In the genomic region with DNA sequence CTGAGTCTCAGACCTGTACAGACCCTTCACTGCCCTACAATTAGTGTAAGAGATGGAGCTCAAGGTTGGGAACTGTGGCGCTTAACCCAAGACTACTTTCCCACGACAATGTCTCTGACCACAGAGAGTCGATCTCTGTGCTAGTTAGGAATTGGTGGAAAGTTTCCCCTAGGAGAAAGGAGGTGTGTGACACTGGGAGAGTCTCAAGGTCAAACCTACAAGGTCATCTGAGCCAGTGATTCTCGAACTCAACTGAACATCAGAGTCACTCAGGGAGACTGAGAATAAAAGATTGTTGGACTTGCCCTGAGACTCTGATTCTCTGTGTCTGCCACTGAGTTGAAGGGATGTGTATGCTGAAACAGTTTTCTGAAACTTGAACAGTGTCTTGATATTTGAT, we compare ENCODE assay signal across 26 cellular contexts.
"Had no signal": no experiment of that assay in that cellular context is flagged by ENCODE, and none has a peak within 500 bp of the region (broad histone marks: within the 10 kb centered on the region; RNA-seq: fewer than 3 reads in every experiment).

No MANE protein-coding gene starts in this region.

- H3K4me2 ChIP-seq: SK-N-SH had no signal

- H3K27ac ChIP-seq: ascending aorta, SJSA1 had no signal

- H3K4me1 ChIP-seq: ascending aorta, SJSA1 had no signal

- H3K27ac Mint-ChIP-seq: activated B cell treated with CpG ODN at 0.5 μM for 24 hours; activated CD8-positive, alpha-beta T cell treated with anti-CD3 and anti-CD28 coated beads for 36 hours; activated naive CD4-positive, alpha-beta T cell treated with anti-CD3 and anti-CD28 coated beads, Interleukin-2, amount 50 U/mL, for 24 hours; activated naive CD8-positive, alpha-beta T cell treated with anti-CD3 and anti-CD28 coated beads, Interleukin-2, amount 10 ng/mL, durations not matched to agents 7 days and 5 days; activated T-helper 2 cell treated with anti-CD3 and anti-CD28 coated beads, Interferon-gamma antibody, Interleukin-2, Interleukin-4, amounts not matched to agents 10 μg/mL and 5 μg/mL and 100 μg/mL, durations not matched to agents 14 hours and 24 hours and 36 hours; T-helper 1 cell treated with Interleukin-12 subunit alpha and Interleukin-12 subunit beta and Interleukin-4 antibody, amounts not matched to agents 30 μg/mL and 1 μg/mL, for 36 hours; T-helper 2 cell treated with Interferon-gamma antibody and Interleukin-4, amounts not matched to agents 5 μg/mL and 100 μg/mL, for 36 hours had no signal

- H3K4me3 Mint-ChIP-seq: activated B cell treated with CpG ODN at 0.5 μM for 24 hours; activated CD8-positive, alpha-beta T cell treated with anti-CD3 and anti-CD28 coated beads for 36 hours; activated naive CD4-positive, alpha-beta T cell treated with anti-CD3 and anti-CD28 coated beads, Interleukin-2, amount 50 U/mL, for 24 hours; activated naive CD8-positive, alpha-beta T cell treated with anti-CD3 and anti-CD28 coated beads, Interleukin-2, amount 10 ng/mL, durations not matched to agents 7 days and 5 days; T-helper 1 cell treated with Interleukin-12 subunit alpha and Interleukin-12 subunit beta and Interleukin-4 antibody, amounts not matched to agents 30 μg/mL and 1 μg/mL, for 36 hours; T-helper 2 cell treated with Interferon-gamma antibody and Interleukin-4, amounts not matched to agents 5 μg/mL and 100 μg/mL, for 36 hours had no signal

- H3K27me3 ChIP-seq: ascending aorta, SJSA1 had no signal

- H3K9ac ChIP-seq: SK-N-SH had no signal

- H3K9me3 ChIP-seq: ascending aorta, SJSA1, SK-N-SH had no signal

- H3K4me3 ChIP-seq: ascending aorta, SJSA1 had no signal

- H3K36me3 ChIP-seq: ascending aorta, SJSA1 had no signal

- DNase-seq: activated B cell treated with CpG ODN at 0.5 μM for 24 hours; activated CD4-positive, alpha-beta T cell treated with anti-CD3 and anti-CD28 coated beads for 48 hours; activated CD4-positive, alpha-beta T cell treated with anti-CD3 and anti-CD28 coated beads, Interleukin-2, amount 50 U/mL, for 4 hours; activated CD4-positive, CD25-positive, alpha-beta regulatory T cell treated with anti-CD3 and anti-CD28 coated beads, Interleukin-2, amount 50 U/mL, for 72 hours; activated CD8-positive, alpha-beta T cell treated with anti-CD3 and anti-CD28 coated beads for 36 hours; activated gamma-delta T cell; activated naive CD4-positive, alpha-beta T cell treated with Interleukin-2 at 50 U/mL for 16 hours; activated naive CD8-positive, alpha-beta T cell treated with anti-CD3 and anti-CD28 coated beads, Interleukin-2, amount 10 ng/mL, durations not matched to agents 7 days and 5 days; activated T-cell treated with anti-CD3 and anti-CD28 coated beads, Interleukin-2, amount 50 U/mL, for 1 hour; amygdala; MM.1S; NCI-H1092; NCI-H1436 treated with DMSO at 0.1 percent for 48 hours; NCI-H1694 treated with DMSO at 0.1 percent for 48 hours; NCI-H345; NCI-H524 treated with DMSO at 0.1 percent for 48 hours; SHP77 treated with DMSO at 0.1 percent for 48 hours; SK-N-SH had no signal

- H3K9me3 Mint-ChIP-seq: activated B cell treated with CpG ODN at 0.5 μM for 24 hours; activated CD8-positive, alpha-beta T cell treated with anti-CD3 and anti-CD28 coated beads for 36 hours; activated naive CD4-positive, alpha-beta T cell treated with anti-CD3 and anti-CD28 coated beads, Interleukin-2, amount 50 U/mL, for 24 hours; activated naive CD8-positive, alpha-beta T cell treated with anti-CD3 and anti-CD28 coated beads, Interleukin-2, amount 10 ng/mL, durations not matched to agents 7 days and 5 days; activated T-helper 2 cell treated with anti-CD3 and anti-CD28 coated beads, Interferon-gamma antibody, Interleukin-2, Interleukin-4, amounts not matched to agents 10 μg/mL and 5 μg/mL and 100 μg/mL, durations not matched to agents 14 hours and 24 hours and 36 hours; T-helper 1 cell treated with Interleukin-12 subunit alpha and Interleukin-12 subunit beta and Interleukin-4 antibody, amounts not matched to agents 30 μg/mL and 1 μg/mL, for 36 hours; T-helper 2 cell treated with Interferon-gamma antibody and Interleukin-4, amounts not matched to agents 5 μg/mL and 100 μg/mL, for 36 hours had no signal

- H3K36me3 Mint-ChIP-seq: activated naive CD4-positive, alpha-beta T cell treated with anti-CD3 and anti-CD28 coated beads, Interleukin-2, amount 50 U/mL, for 24 hours; activated naive CD8-positive, alpha-beta T cell treated with anti-CD3 and anti-CD28 coated beads, Interleukin-2, amount 10 ng/mL, durations not matched to agents 7 days and 5 days had no signal

- FAIRE-seq: TTC549 had no signal

- ATAC-seq: activated CD8-positive, alpha-beta T cell treated with anti-CD3 and anti-CD28 coated beads for 36 hours; Panc1 had no signal

- H3K4me1 Mint-ChIP-seq: activated B cell treated with CpG ODN at 0.5 μM for 24 hours; activated naive CD4-positive, alpha-beta T cell treated with anti-CD3 and anti-CD28 coated beads, Interleukin-2, amount 50 U/mL, for 24 hours; activated naive CD8-positive, alpha-beta T cell treated with anti-CD3 and anti-CD28 coated beads, Interleukin-2, amount 10 ng/mL, durations not matched to agents 7 days and 5 days had no signal
